ENCODE assay signal across 1 cellular context in genomic region chr22:16600644-16601436, GRCh38.
TF ChIP-seq lines count a peak whose summit lies in the region.
"Not testable (repeated sequence)": the region's sequence is repeated elsewhere in the genome, so short reads cannot be mapped to it uniquely, and the experiment has no call there.

No MANE protein-coding gene starts in this region.

TF ChIP-seq in K562, 482 proteins besides CTCF, POLR2A, EP300 and RAD21 (continued from another document):
- TF ChIP-seq RBFOX2 (IDR thresholded peaks at IDR 0.05; ENCODE audit: low read depth, low read length) (peak; percentile 89), NR2F6 (CRISPR knock-in tag; IDR thresholded peaks at IDR 0.05) (peak; percentile 88; the same call in 1 of the 2 replicates), ZNF280A (IDR thresholded peaks at IDR 0.05; ENCODE audit: low read depth, partially characterized antibody) (peak; percentile 54), ZBED1 (IDR thresholded peaks at IDR 0.05) (peak; percentile 44), FOXO4 (CRISPR knock-in tag; IDR thresholded peaks at IDR 0.05) (peak; percentile 90; the same call in 1 of the 2 replicates), BHLHE40 (IDR thresholded peaks at IDR 0.05; ENCODE audit: low read length) (peak; percentile 81), ETV6 (CRISPR knock-in tag; IDR thresholded peaks at IDR 0.05; ENCODE audit: borderline replicate concordance) (peak; percentile 84; the same call in 1 of the 2 replicates), CREB3L1 (IDR thresholded peaks at IDR 0.05; ENCODE audit: borderline replicate concordance, low read depth) (peak; percentile 89), ZNF174 (CRISPR knock-in tag; IDR thresholded peaks at IDR 0.05) (peak; percentile 71; the same call in 1 of the 2 replicates), PHF8 (IDR thresholded peaks at IDR 0.05; ENCODE audit: borderline replicate concordance, low read length) (peak; percentile 70), BMI1 (IDR thresholded peaks at IDR 0.05; ENCODE audit: low read length) (peak; percentile 61; the same call in 1 of the 2 replicates), U2AF1 (optimal IDR thresholded peaks at IDR 0.05; ENCODE audit: low read depth, low read length) (peak; percentile 96), ELF1 (tag; IDR thresholded peaks at IDR 0.05) (peak; percentile 14), CTCFL (IDR thresholded peaks at IDR 0.05; ENCODE audit: borderline replicate concordance, insufficient read depth, low read depth, low read length, poor library complexity, severe bottlenecking) (peak; percentile 11), ZNF551 (CRISPR knock-in tag; IDR thresholded peaks at IDR 0.05) (peak; percentile 56; the same call in 1 of the 2 replicates), ZNF282 (CRISPR knock-in tag; IDR thresholded peaks at IDR 0.05) (peak; percentile 97; the same call in 1 of the 2 replicates), SP1 (CRISPR knock-in tag; IDR thresholded peaks at IDR 0.05) (0 out of 2 replicates have a peak, but pooled peaks have one; percentile 24), PTBP1 (IDR thresholded peaks at IDR 0.05; ENCODE audit: low read depth, low read length) (peak; percentile 86), KDM4B (IDR thresholded peaks at IDR 0.05; ENCODE audit: borderline replicate concordance in 2 of 2, low read depth in 1 of 2) (peak in 1 of 2 experiments; percentile 94; a peak in 2 of 4 replicates), FOXK2 (conservative IDR thresholded peaks at IDR 0.05 in 1 of 2, IDR thresholded peaks at IDR 0.05 in 1 of 2; ENCODE audit: low read depth in 2 of 2) (peak in 1 of 2 experiments; percentile 49; a peak in 1 of 4 replicates), ZNF561 (CRISPR knock-in tag; conservative IDR thresholded peaks at IDR 0.05) (peak; percentile 72; the same call in 1 of the 2 replicates), ZBTB11 (CRISPR knock-in tag; IDR thresholded peaks at IDR 0.05) (peak in 2 of 3 experiments; percentile 64 to 71; a peak in 4 of 6 replicates), ZNF24 (IDR thresholded peaks at IDR 0.05) (peak; percentile 79; the same call in 1 of the 2 replicates), CTBP1 (IDR thresholded peaks at IDR 0.05; ENCODE audit: borderline replicate concordance) (peak; percentile 96), MITF (IDR thresholded peaks at IDR 0.05) (peak; percentile 49; the same call in 1 of the 2 replicates), RBBP5 (IDR thresholded peaks at IDR 0.05; ENCODE audit: borderline replicate concordance, insufficient read depth, low read length, poor library complexity, severe bottlenecking) (peak; percentile 84), TRIM28 (IDR thresholded peaks at IDR 0.05) (peak; percentile 26; the same call in 1 of the 2 replicates), CHCHD3 (CRISPR knock-in tag; IDR thresholded peaks at IDR 0.05) (peak; percentile 75)
- not testable (repeated sequence) for TF ChIP-seq ETV6 (IDR thresholded peaks at IDR 0.05; ENCODE audit: borderline replicate concordance in 1 of 2, low read depth in 2 of 2, low read length in 1 of 2)
